Comparison of ENCODE assay signal across 1 cellular context in the genomic region with DNA sequence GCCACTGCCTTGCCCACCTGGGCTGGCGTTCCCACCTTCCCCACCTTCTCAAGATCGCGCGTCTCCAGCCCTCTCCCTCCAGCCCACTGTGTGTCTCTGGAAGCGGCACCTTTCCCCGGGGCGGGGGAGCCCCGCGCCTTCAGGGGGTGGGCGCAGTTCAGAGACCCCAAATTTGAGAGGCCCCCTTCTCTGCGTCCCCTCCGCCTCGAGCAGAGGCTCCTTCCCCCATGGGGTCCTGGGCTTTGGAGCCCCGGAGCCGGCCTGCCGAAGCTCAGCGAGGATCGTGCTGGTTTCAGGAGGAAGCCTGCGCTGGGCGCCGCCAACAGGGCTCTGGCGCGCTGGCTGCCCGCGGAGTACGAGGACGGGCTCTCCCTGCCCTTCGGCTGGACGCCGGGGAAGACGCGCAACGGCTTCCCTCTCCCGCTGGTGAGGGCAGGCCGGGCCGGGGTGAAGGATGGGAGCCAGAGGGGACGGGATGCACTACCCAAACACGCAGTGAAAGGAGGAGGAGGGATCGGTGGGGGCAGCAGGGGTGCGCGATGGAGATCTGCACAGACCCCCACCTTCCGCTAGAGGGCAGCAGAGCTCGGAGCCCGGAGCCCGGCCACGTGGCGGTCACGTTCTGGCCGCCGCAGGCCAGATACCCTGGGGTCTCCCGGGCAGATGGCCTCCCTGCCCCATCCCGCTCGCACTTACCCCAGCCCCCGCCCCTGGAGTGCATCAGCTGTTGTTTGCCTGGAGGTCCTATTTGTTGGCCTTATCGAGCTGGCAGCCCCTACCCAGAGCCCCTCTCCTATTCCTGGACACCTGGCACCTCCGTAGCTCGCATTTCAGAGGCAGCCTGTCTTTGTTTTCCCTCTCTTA.
A peak's percentile ranks its signal among the peaks of the same experiment; 100 is the strongest.
TF ChIP-seq lines count a peak whose summit lies in the region.

No MANE protein-coding gene starts in this region.

TF ChIP-seq in K562, 482 proteins besides CTCF, POLR2A, EP300 and RAD21 (continued from another document and continues in another):
- TF ChIP-seq, protein P1, sequence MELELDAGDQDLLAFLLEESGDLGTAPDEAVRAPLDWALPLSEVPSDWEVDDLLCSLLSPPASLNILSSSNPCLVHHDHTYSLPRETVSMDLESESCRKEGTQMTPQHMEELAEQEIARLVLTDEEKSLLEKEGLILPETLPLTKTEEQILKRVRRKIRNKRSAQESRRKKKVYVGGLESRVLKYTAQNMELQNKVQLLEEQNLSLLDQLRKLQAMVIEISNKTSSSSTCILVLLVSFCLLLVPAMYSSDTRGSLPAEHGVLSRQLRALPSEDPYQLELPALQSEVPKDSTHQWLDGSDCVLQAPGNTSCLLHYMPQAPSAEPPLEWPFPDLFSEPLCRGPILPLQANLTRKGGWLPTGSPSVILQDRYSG (tag; conservative IDR thresholded peaks at IDR 0.05; ENCODE audit: low read depth): peak; percentile 66; the same call in 1 of the 2 replicates
- no peak for TF ChIP-seq HSF4 (CRISPR knock-in tag; IDR thresholded peaks at IDR 0.05; ENCODE audit: borderline replicate concordance)
- TF ChIP-seq, protein P2, sequence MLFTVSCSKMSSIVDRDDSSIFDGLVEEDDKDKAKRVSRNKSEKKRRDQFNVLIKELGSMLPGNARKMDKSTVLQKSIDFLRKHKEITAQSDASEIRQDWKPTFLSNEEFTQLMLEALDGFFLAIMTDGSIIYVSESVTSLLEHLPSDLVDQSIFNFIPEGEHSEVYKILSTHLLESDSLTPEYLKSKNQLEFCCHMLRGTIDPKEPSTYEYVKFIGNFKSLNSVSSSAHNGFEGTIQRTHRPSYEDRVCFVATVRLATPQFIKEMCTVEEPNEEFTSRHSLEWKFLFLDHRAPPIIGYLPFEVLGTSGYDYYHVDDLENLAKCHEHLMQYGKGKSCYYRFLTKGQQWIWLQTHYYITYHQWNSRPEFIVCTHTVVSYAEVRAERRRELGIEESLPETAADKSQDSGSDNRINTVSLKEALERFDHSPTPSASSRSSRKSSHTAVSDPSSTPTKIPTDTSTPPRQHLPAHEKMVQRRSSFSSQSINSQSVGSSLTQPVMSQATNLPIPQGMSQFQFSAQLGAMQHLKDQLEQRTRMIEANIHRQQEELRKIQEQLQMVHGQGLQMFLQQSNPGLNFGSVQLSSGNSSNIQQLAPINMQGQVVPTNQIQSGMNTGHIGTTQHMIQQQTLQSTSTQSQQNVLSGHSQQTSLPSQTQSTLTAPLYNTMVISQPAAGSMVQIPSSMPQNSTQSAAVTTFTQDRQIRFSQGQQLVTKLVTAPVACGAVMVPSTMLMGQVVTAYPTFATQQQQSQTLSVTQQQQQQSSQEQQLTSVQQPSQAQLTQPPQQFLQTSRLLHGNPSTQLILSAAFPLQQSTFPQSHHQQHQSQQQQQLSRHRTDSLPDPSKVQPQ (CRISPR knock-in tag; IDR thresholded peaks at IDR 0.05; ENCODE audit: borderline replicate concordance): no peak
- no peak for TF ChIP-seq PTRF (tag; IDR thresholded peaks at IDR 0.05)
- TF ChIP-seq NCOA1 (IDR thresholded peaks at IDR 0.05; ENCODE audit: low read depth): no peak
- no peak for TF ChIP-seq U2AF1 (optimal IDR thresholded peaks at IDR 0.05; ENCODE audit: low read depth, low read length)
- TF ChIP-seq U2AF2 (optimal IDR thresholded peaks at IDR 0.05; ENCODE audit: low read depth, low read length): no peak
- TF ChIP-seq, protein P3, sequence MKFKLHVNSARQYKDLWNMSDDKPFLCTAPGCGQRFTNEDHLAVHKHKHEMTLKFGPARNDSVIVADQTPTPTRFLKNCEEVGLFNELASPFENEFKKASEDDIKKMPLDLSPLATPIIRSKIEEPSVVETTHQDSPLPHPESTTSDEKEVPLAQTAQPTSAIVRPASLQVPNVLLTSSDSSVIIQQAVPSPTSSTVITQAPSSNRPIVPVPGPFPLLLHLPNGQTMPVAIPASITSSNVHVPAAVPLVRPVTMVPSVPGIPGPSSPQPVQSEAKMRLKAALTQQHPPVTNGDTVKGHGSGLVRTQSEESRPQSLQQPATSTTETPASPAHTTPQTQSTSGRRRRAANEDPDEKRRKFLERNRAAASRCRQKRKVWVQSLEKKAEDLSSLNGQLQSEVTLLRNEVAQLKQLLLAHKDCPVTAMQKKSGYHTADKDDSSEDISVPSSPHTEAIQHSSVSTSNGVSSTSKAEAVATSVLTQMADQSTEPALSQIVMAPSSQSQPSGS (CRISPR knock-in tag; IDR thresholded peaks at IDR 0.05): no peak
- TF ChIP-seq BRF2 (IDR thresholded peaks at IDR 0.05; ENCODE audit: borderline replicate concordance, insufficient read depth, insufficient read length): no peak
- peak; percentile 58; the same call in 1 of the 2 replicates for TF ChIP-seq TOE1 (IDR thresholded peaks at IDR 0.05; ENCODE audit: borderline replicate concordance)
- no peak for TF ChIP-seq TOE1 (CRISPR knock-in tag; IDR thresholded peaks at IDR 0.05; ENCODE audit: borderline replicate concordance, low read depth)
- TF ChIP-seq CHCHD3 (CRISPR knock-in tag; IDR thresholded peaks at IDR 0.05): no peak
- TF ChIP-seq DIDO1 (tag; IDR thresholded peaks at IDR 0.05; ENCODE audit: low read depth): peak; percentile 38; the same call in 1 of the 2 replicates
- TF ChIP-seq TARDBP (IDR thresholded peaks at IDR 0.05): no peak
- TF ChIP-seq, protein P4, sequence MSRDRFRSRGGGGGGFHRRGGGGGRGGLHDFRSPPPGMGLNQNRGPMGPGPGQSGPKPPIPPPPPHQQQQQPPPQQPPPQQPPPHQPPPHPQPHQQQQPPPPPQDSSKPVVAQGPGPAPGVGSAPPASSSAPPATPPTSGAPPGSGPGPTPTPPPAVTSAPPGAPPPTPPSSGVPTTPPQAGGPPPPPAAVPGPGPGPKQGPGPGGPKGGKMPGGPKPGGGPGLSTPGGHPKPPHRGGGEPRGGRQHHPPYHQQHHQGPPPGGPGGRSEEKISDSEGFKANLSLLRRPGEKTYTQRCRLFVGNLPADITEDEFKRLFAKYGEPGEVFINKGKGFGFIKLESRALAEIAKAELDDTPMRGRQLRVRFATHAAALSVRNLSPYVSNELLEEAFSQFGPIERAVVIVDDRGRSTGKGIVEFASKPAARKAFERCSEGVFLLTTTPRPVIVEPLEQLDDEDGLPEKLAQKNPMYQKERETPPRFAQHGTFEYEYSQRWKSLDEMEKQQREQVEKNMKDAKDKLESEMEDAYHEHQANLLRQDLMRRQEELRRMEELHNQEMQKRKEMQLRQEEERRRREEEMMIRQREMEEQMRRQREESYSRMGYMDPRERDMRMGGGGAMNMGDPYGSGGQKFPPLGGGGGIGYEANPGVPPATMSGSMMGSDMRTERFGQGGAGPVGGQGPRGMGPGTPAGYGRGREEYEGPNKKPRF (IDR thresholded peaks at IDR 0.05; ENCODE audit: low read depth, low read length): no peak
- no peak for TF ChIP-seq CBX5 (IDR thresholded peaks at IDR 0.05; ENCODE audit: borderline replicate concordance, low read depth)
- TF ChIP-seq EZH2 (IDR thresholded peaks at IDR 0.05; ENCODE audit: borderline replicate concordance, low read depth, low read length): no peak
- TF ChIP-seq HMGN3 (IDR thresholded peaks at IDR 0.05; ENCODE audit: borderline replicate concordance, extremely low read depth, insufficient read length, low read depth, low read length): no peak
- TF ChIP-seq MEF2D (tag; conservative IDR thresholded peaks at IDR 0.05; ENCODE audit: low read depth): no peak
- TF ChIP-seq ZNF518B (CRISPR knock-in tag; IDR thresholded peaks at IDR 0.05): no peak
- TF ChIP-seq FOXJ2 (tag; IDR thresholded peaks at IDR 0.05): no peak
- TF ChIP-seq FOSL1 (tag; conservative IDR thresholded peaks at IDR 0.05): no peak
- no peak; the same call in 1 of the 2 replicates for TF ChIP-seq ZC3H4 (CRISPR knock-in tag; IDR thresholded peaks at IDR 0.05; ENCODE audit: borderline replicate concordance)
- TF ChIP-seq ZNF431 (CRISPR knock-in tag; IDR thresholded peaks at IDR 0.05): peak; percentile 80; the same call in 1 of the 2 replicates
- TF ChIP-seq RFX5 (IDR thresholded peaks at IDR 0.05; ENCODE audit: low read depth, low read length): no peak
- TF ChIP-seq SREBF1 (IDR thresholded peaks at IDR 0.05; ENCODE audit: borderline replicate concordance, low read depth, low read length): no peak
- TF ChIP-seq TGIF2 (CRISPR knock-in tag; IDR thresholded peaks at IDR 0.05): peak; percentile 93
- no peak for TF ChIP-seq ZNF239 (CRISPR knock-in tag; IDR thresholded peaks at IDR 0.05)
- TF ChIP-seq, protein P5, sequence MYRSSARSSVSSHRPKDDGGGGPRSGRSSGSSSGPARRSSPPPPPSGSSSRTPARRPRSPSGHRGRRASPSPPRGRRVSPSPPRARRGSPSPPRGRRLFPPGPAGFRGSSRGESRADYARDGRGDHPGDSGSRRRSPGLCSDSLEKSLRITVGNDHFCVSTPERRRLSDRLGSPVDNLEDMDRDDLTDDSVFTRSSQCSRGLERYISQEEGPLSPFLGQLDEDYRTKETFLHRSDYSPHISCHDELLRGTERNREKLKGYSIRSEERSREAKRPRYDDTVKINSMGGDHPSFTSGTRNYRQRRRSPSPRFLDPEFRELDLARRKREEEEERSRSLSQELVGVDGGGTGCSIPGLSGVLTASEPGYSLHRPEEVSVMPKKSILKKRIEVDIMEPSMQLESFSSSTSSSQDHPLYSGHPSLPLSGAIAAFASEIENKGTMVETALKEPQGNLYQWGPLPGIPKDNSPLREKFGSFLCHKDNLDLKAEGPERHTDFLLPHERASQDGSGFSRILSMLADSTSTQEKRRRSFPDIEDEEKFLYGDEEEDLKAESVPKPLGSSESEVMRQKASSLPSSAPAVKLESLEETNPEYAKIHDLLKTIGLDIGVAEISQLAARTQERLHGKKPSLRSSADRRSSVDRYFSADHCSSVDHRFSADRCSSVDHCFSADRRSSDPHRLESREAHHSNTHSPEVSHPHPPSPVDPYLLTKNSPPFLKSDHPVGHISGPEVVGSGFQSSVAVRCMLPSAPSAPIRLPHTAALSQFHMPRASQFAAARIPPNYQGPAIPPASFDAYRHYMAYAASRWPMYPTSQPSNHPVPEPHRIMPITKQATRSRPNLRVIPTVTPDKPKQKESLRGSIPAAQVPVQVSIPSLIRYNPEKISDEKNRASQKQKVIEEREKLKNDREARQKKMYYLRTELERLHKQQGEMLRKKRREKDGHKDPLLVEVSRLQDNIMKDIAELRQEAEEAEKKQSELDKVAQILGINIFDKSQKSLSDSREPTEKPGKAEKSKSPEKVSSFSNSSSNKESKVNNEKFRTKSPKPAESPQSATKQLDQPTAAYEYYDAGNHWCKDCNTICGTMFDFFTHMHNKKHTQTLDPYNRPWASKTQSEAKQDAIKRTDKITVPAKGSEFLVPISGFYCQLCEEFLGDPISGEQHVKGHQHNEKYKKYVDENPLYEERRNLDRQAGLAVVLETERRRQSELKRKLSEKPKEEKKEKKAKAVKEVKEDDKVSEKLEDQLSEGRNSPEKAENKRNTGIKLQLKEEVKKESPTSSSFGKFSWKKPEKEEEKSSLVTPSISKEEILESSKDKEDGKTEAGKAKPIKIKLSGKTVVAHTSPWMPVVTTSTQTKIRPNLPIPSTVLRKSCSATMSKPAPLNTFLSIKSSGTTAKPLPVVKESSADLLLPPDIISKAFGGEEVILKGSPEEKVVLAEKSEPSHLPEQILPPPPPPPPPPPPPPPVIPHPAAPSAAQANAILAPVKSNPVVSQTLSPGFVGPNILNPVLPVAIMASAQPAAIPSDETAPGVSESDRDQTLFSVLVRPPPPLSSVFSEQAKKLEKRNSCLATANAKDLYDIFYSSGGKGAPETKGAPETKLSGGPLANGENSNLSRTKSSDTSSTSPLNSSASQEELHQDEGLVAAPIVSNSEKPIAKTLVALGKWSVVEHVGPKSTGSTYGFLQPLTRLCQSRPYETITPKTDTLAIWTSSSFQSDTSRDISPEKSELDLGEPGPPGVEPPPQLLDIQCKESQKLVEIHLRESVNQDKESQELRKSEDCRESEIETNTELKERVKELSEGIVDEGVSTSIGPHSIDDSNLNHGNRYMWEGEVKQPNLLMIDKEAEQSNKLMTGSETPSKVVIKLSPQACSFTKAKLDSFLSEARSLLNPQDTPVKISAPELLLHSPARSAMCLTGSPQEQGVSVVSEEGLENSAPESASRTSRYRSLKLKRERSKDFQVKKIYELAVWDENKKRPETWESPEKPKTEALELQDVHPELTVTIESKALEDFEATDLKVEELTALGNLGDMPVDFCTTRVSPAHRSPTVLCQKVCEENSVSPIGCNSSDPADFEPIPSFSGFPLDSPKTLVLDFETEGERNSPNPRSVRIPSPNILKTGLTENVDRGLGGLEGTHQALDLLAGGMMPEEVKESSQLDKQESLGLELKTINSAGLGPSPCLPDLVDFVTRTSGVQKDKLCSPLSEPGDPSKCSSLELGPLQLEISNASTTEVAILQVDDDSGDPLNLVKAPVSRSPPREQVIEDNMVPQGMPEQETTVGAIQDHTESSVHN (IDR thresholded peaks at IDR 0.05; ENCODE audit: borderline replicate concordance in 1 of 2, low read depth in 1 of 2): no peak
- no peak for TF ChIP-seq YBX1 (IDR thresholded peaks at IDR 0.05)
- peak; percentile 80 to 88; a peak in 3 of 4 replicates for TF ChIP-seq MAZ (CRISPR knock-in tag; conservative IDR thresholded peaks at IDR 0.05 in 1 of 2, IDR thresholded peaks at IDR 0.05 in 1 of 2)
- no peak for TF ChIP-seq TAF9B (IDR thresholded peaks at IDR 0.05; ENCODE audit: partially characterized antibody)
- no peak for TF ChIP-seq RFX7 (CRISPR knock-in tag; IDR thresholded peaks at IDR 0.05)
